8 cellular contexts compared by ENCODE assay signal in the genomic region with DNA sequence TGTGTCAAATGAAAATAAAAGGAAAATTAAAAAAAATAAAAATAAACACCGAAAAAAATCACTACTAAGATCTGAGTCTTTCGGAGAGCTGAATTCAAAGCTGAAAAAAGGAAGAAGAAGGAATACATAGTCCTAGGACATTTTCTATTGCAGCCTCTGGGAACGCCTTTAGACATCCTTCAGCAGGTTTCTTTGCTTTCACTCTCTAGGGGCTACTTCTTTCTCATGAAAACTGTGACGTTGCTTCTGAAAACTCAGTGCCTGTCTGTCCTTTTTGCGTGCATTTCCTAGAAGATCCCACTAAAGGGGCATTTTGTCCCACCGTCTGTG. TPM values are rescaled to one million over a fixed set of nuclear protein-coding genes. Genes with fewer than 3 reads are reported as not detected.
DNase-seq lines count a peak whose midpoint lies in the region; ATAC-seq and TF ChIP-seq lines count a peak whose summit lies in the region.

No MANE protein-coding gene starts in this region.

- no peaks in the 10 kb centered on the region for H3K27me3 ChIP-seq in BJ (ENCODE audit: control insufficient read depth, insufficient read depth, low read length)
- H3K27me3 ChIP-seq in naive thymus-derived CD4-positive, alpha-beta T cell (ENCODE audit: control insufficient read depth in 2 of 2, insufficient read depth in 2 of 2, low read length in 2 of 2): no peaks in the 10 kb centered on the region

- peak overlapping the region; percentile 31 for H3K4me3 ChIP-seq in BJ (ENCODE audit: low read depth, low read length)
- H3K4me3 ChIP-seq in naive thymus-derived CD4-positive, alpha-beta T cell (ENCODE audit: low read length): peak overlapping the region; percentile 96

- DNase-seq in BJ (ENCODE audit: low read depth) (no peak), GM20000 (ENCODE audit: low spot score) (peak; percentile 28), globus pallidus (ENCODE audit: low spot score) (no peak), NK-92 (lab: John Stamatoyannopoulos, UW; ENCODE audit: unreplicated experiment) (no peak)
- no peak for DNase-seq in central memory CD8-positive, alpha-beta T cell (ENCODE audit: low spot score in 2 of 2)
- DNase-seq in naive thymus-derived CD4-positive, alpha-beta T cell: peak in 1 of 9 donors; percentile 40

- intact Hi-C loops in naive thymus-derived CD4-positive, alpha-beta T cell (cut with micrococcal nuclease): loop anchor here (1.0 to 10.0 kb wide), 15 partner anchors 35 to 1489 kb away; partner anchors contain the start of genes NAB1 (in 2 of the 2), NEMP2 (in 2 of the 2), ASNSD1 (in 1 of the 2) and GLS (in 1 of the 2)

- peak overlapping the region; percentile 98 for H3K27ac ChIP-seq in naive thymus-derived CD4-positive, alpha-beta T cell (ENCODE audit: low read depth, low read length)

- ATAC-seq in HG03565 (IDR thresholded peaks at IDR 0.05; ENCODE audit: unreplicated experiment) (peak; percentile 5), HG03469 (IDR thresholded peaks at IDR 0.05; ENCODE audit: unreplicated experiment) (no peak)
- ATAC-seq in central memory CD8-positive, alpha-beta T cell (replicated peaks; ENCODE audit: extremely low read depth, poor library complexity, severe bottlenecking): peak; percentile 28
- peak; percentile 7 for ATAC-seq in naive thymus-derived CD4-positive, alpha-beta T cell

- POLR2A ChIA-PET in BJ (lab: Charles Lee): interaction anchor here (0.7 kb wide), 1 partner anchor 145 kb away, joined by 3 read pairs; no protein-coding TSS in a partner anchor
- POLR2A ChIA-PET in naive thymus-derived CD4-positive, alpha-beta T cell (lab: Charles Lee): interaction anchor here (0.6 to 7.1 kb wide), 26 partner anchors 11 to 1570 kb away, joined by 3 to 92 read pairs (median 4); partner anchors contain the start of genes NABP1, SLC40A1 and STAT1

- no peaks in the 10 kb centered on the region for H3K9me3 Mint-ChIP-seq in central memory CD8-positive, alpha-beta T cell
- H3K9me3 Mint-ChIP-seq in naive thymus-derived CD4-positive, alpha-beta T cell: no peaks in the 10 kb centered on the region

- H3K36me3 Mint-ChIP-seq in central memory CD8-positive, alpha-beta T cell (ENCODE audit: insufficient read depth): peaks cover 54% of the 10 kb centered on the region
- peaks cover 14 to 28% (median 22%) of the 10 kb centered on the region in 5 donors for H3K36me3 Mint-ChIP-seq in naive thymus-derived CD4-positive, alpha-beta T cell

- no peak for TF ChIP-seq CTCF in BJ (IDR thresholded peaks at IDR 0.05; ENCODE audit: insufficient read depth, low read depth, low read length)
- TF ChIP-seq CTCF in GM20000 (IDR thresholded peaks at IDR 0.05; ENCODE audit: extremely low read depth, missing control alignments): no peak

- peak overlapping the region; percentile 78 for H3K4me3 Mint-ChIP-seq in central memory CD8-positive, alpha-beta T cell
- peak overlapping the region; percentile 87 to 99 (median 95) for H3K4me3 Mint-ChIP-seq in naive thymus-derived CD4-positive, alpha-beta T cell

- peaks cover 34 to 51% of the 10 kb centered on the region in 2 donors for H3K4me1 ChIP-seq in naive thymus-derived CD4-positive, alpha-beta T cell (ENCODE audit: control insufficient read depth in 2 of 2, insufficient read depth in 2 of 2, low read length in 2 of 2)

- CTCF ChIA-PET in BJ (lab: Yijun Ruan, JAX): interaction anchor here (1.1 to 6.1 kb wide), 3 partner anchors 15 to 155 kb away, joined by 3 to 43 read pairs (median 8); no protein-coding TSS in a partner anchor
- CTCF ChIA-PET in naive thymus-derived CD4-positive, alpha-beta T cell (lab: Charles Lee): interaction anchor here (0.7 to 14.2 kb wide), 5 partner anchors 85 to 136 kb away, joined by 3 to 488 read pairs (median 4); partner anchors contain the start of gene STAT1

- peak overlapping the region; percentile 96 for H3K27ac Mint-ChIP-seq in central memory CD8-positive, alpha-beta T cell (ENCODE audit: low read depth)
- H3K27ac Mint-ChIP-seq in naive thymus-derived CD4-positive, alpha-beta T cell: peak overlapping the region; percentile 89 to 99 (median 95)

- peaks cover 61% of the 10 kb centered on the region for H3K4me1 Mint-ChIP-seq in central memory CD8-positive, alpha-beta T cell
- H3K4me1 Mint-ChIP-seq in naive thymus-derived CD4-positive, alpha-beta T cell: peaks cover 32 to 68% (median 54%) of the 10 kb centered on the region in 7 donors

- H3K9me3 ChIP-seq in naive thymus-derived CD4-positive, alpha-beta T cell (ENCODE audit: control insufficient read depth in 2 of 3, low read length in 3 of 3): no peaks in the 10 kb centered on the region

- no peaks in the 10 kb centered on the region for H3K36me3 ChIP-seq in BJ (ENCODE audit: control insufficient read depth, insufficient read depth, low read length)
- H3K36me3 ChIP-seq in naive thymus-derived CD4-positive, alpha-beta T cell (ENCODE audit: control insufficient read depth in 2 of 3, insufficient read depth in 3 of 3, low read length in 3 of 3): peaks cover 10 to 24% (median 23%) of the 10 kb centered on the region in 3 experiments

- no peaks in the 10 kb centered on the region for H3K27me3 Mint-ChIP-seq in central memory CD8-positive, alpha-beta T cell
- H3K27me3 Mint-ChIP-seq in naive thymus-derived CD4-positive, alpha-beta T cell: no peaks in the 10 kb centered on the region

RNA-seq across cellular contexts. Expression of gene STAT4, which starts 0.7 kb away (rescaled TPM):
- polyA plus RNA-seq in BJ (2011; rRNA removed): 1.3 and 1.5 TPM in 2 replicates
- 0.62 and 0.81 TPM in 2 replicates for polyA minus RNA-seq in BJ (2011; rRNA and poly(A)+ RNA removed)
- 100 to 1,000 TPM; 106 to 132 (median 122) TPM for total RNA-seq in naive thymus-derived CD4-positive, alpha-beta T cell
- 10 to 100 TPM; 52.4 to 78.2 TPM for polyA plus RNA-seq in naive thymus-derived CD4-positive, alpha-beta T cell

Comparison
In these comparisons a context has a peak if more than half of its experiments do, and no peak if none do; other contexts are left out.
1. RNA of gene STAT4, which starts 0.7 kb away (polyA plus RNA-seq): 52.4 to 78.2 TPM in naive thymus-derived CD4-positive, alpha-beta T cell; 1.3 to 1.5 TPM in BJ; every median in the first group is over 10 times any median in the second.